In genomic region chr6:79672631-79673065, GRCh38 we compare ENCODE assay signal across 1 cellular context.
TF ChIP-seq lines count a peak whose summit lies in the region.

No MANE protein-coding gene starts in this region.

TF ChIP-seq in HepG2, 621 proteins besides CTCF, POLR2A, EP300 and RAD21 (continued from another document and continues in another):
- TF ChIP-seq HIC2 (CRISPR knock-in tag; IDR thresholded peaks at IDR 0.05; ENCODE audit: low read depth): no peak
- no peak for TF ChIP-seq RFX3 (CRISPR knock-in tag; IDR thresholded peaks at IDR 0.05)
- TF ChIP-seq ZNF501 (CRISPR knock-in tag; IDR thresholded peaks at IDR 0.05): no peak
- TF ChIP-seq PAXIP1 (CRISPR knock-in tag; conservative IDR thresholded peaks at IDR 0.05): peak; percentile 43
- no peak for TF ChIP-seq SRSF4 (IDR thresholded peaks at IDR 0.05; ENCODE audit: low read depth, low read length, poor library complexity, severe bottlenecking)
- TF ChIP-seq DMAP1 (CRISPR knock-in tag; IDR thresholded peaks at IDR 0.05): 0 out of 2 replicates have a peak, but pooled peaks have one; percentile 23
- TF ChIP-seq TBL1XR1 (IDR thresholded peaks at IDR 0.05; ENCODE audit: borderline replicate concordance, low read length, partially characterized antibody): no peak
- TF ChIP-seq ZNF660 (CRISPR knock-in tag; IDR thresholded peaks at IDR 0.05; ENCODE audit: borderline replicate concordance, low read depth): no peak
- TF ChIP-seq KMT2A (CRISPR knock-in tag; IDR thresholded peaks at IDR 0.05): no peak
- no peak for TF ChIP-seq ZNF788 (CRISPR knock-in tag; IDR thresholded peaks at IDR 0.05; ENCODE audit: borderline replicate concordance)
- TF ChIP-seq ZFP1 (CRISPR knock-in tag; IDR thresholded peaks at IDR 0.05): 0 out of 2 replicates have a peak, but pooled peaks have one; percentile 38
- no peak for TF ChIP-seq PRMT3 (CRISPR knock-in tag; IDR thresholded peaks at IDR 0.05; ENCODE audit: borderline replicate concordance, low read depth)
- TF ChIP-seq KMT2B (CRISPR knock-in tag; IDR thresholded peaks at IDR 0.05): no peak
- no peak for TF ChIP-seq FIP1L1 (IDR thresholded peaks at IDR 0.05; ENCODE audit: borderline replicate concordance, insufficient read depth, low read depth, low read length)
- no peak for TF ChIP-seq ZNF615 (CRISPR knock-in tag; IDR thresholded peaks at IDR 0.05; ENCODE audit: borderline replicate concordance)
- no peak for TF ChIP-seq CBX2 (IDR thresholded peaks at IDR 0.05; ENCODE audit: low read depth, low read length)
- TF ChIP-seq CBX2 (CRISPR knock-in tag; IDR thresholded peaks at IDR 0.05; ENCODE audit: low read depth): no peak
- TF ChIP-seq ZNF326 (CRISPR knock-in tag; IDR thresholded peaks at IDR 0.05; ENCODE audit: borderline replicate concordance): no peak
- TF ChIP-seq SKIL (CRISPR knock-in tag; IDR thresholded peaks at IDR 0.05; ENCODE audit: borderline replicate concordance): no peak
- no peak for TF ChIP-seq KLF13 (CRISPR knock-in tag; IDR thresholded peaks at IDR 0.05)
- no peak for TF ChIP-seq CENPT (CRISPR knock-in tag; IDR thresholded peaks at IDR 0.05; ENCODE audit: low read depth)
- no peak for TF ChIP-seq THAP7 (CRISPR knock-in tag; IDR thresholded peaks at IDR 0.05)
- no peak for TF ChIP-seq THAP8 (CRISPR knock-in tag; IDR thresholded peaks at IDR 0.05; ENCODE audit: borderline replicate concordance)
- TF ChIP-seq KAT8 (CRISPR knock-in tag; IDR thresholded peaks at IDR 0.05): 0 out of 2 replicates have a peak, but pooled peaks have one; percentile 44
- TF ChIP-seq U2AF2 (IDR thresholded peaks at IDR 0.05; ENCODE audit: low read depth, low read length): no peak
- TF ChIP-seq ZNF546 (CRISPR knock-in tag; conservative IDR thresholded peaks at IDR 0.05): no peak
- TF ChIP-seq DMTF1 (CRISPR knock-in tag; IDR thresholded peaks at IDR 0.05): no peak
- no peak for TF ChIP-seq ETV5 (CRISPR knock-in tag; IDR thresholded peaks at IDR 0.05; ENCODE audit: borderline replicate concordance)
- no peak for TF ChIP-seq ZNF792 (CRISPR knock-in tag; IDR thresholded peaks at IDR 0.05)
- TF ChIP-seq SMYD3 (CRISPR knock-in tag; IDR thresholded peaks at IDR 0.05): no peak
- no peak for TF ChIP-seq HBP1 (CRISPR knock-in tag; IDR thresholded peaks at IDR 0.05; ENCODE audit: low read depth)
- no peak for TF ChIP-seq BRF2 (CRISPR knock-in tag; IDR thresholded peaks at IDR 0.05)
- no peak for TF ChIP-seq PHF8 (CRISPR knock-in tag; IDR thresholded peaks at IDR 0.05)
- no peak for TF ChIP-seq BHLHE40 (IDR thresholded peaks at IDR 0.05; ENCODE audit: low read length)
- TF ChIP-seq DRAP1 (CRISPR knock-in tag; IDR thresholded peaks at IDR 0.05): no peak
- no peak for TF ChIP-seq ZFP82 (CRISPR knock-in tag; IDR thresholded peaks at IDR 0.05; ENCODE audit: borderline replicate concordance)
- no peak for TF ChIP-seq ZNF17 (CRISPR knock-in tag; IDR thresholded peaks at IDR 0.05)
- no peak for TF ChIP-seq ZNF616 (CRISPR knock-in tag; IDR thresholded peaks at IDR 0.05; ENCODE audit: low read depth)
- TF ChIP-seq ZNF747 (CRISPR knock-in tag; IDR thresholded peaks at IDR 0.05; ENCODE audit: borderline replicate concordance): no peak
- no peak for TF ChIP-seq ZSCAN22 (CRISPR knock-in tag; IDR thresholded peaks at IDR 0.05)
- no peak for TF ChIP-seq ZNF335 (CRISPR knock-in tag; IDR thresholded peaks at IDR 0.05)
- no peak for TF ChIP-seq SALL2 (CRISPR knock-in tag; IDR thresholded peaks at IDR 0.05)
- TF ChIP-seq NR0B2 (CRISPR knock-in tag; IDR thresholded peaks at IDR 0.05): no peak
- TF ChIP-seq ZNF230 (CRISPR knock-in tag; IDR thresholded peaks at IDR 0.05): no peak
- TF ChIP-seq POGK (CRISPR knock-in tag; conservative IDR thresholded peaks at IDR 0.05): no peak
- peak; percentile 25; the same call in 1 of the 2 replicates for TF ChIP-seq YEATS2 (CRISPR knock-in tag; IDR thresholded peaks at IDR 0.05; ENCODE audit: borderline replicate concordance)
- no peak for TF ChIP-seq ZNF674 (CRISPR knock-in tag; IDR thresholded peaks at IDR 0.05; ENCODE audit: low read depth)
- 0 out of 2 replicates have a peak, but pooled peaks have one; percentile 56 for TF ChIP-seq ZNF710 (CRISPR knock-in tag; IDR thresholded peaks at IDR 0.05; ENCODE audit: borderline replicate concordance)
